In the genomic region with DNA sequence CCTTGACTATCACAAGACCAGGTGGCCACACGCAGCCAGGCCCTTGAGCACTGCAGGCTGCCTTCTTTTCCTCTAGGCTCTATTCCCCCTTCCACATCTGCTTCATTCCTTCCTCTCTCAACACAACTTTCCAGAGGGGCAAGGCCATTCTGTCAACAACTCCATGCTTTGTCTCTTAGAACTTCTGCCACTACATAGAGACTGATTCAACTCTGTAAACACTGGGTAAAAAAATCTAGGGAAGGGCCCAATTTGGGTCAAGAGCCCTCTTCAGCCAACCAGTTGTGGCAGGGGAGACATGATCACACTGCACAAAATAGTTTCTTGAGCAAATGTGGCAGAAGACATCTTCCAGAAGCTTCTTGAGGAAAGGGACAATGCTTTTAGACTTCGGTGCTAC, we compare ENCODE assay signal across 14 cellular contexts. TPM values are rescaled to one million over a fixed set of nuclear protein-coding genes. Genes with fewer than 3 reads are reported as not detected.
DNase-seq lines count a peak whose midpoint lies in the region; ATAC-seq and TF ChIP-seq lines count a peak whose summit lies in the region.
"Had no signal": no experiment of that assay in that cellular context is flagged by ENCODE, and none has a peak within 500 bp of the region (broad histone marks: within the 10 kb centered on the region; RNA-seq: fewer than 3 reads in every experiment).

No MANE protein-coding gene starts in this region.

- H3K4me3 ChIP-seq in WERI-Rb-1 (ENCODE audit: low read depth, low read length) (no peak overlapping the region), mesenchymal stem cell (ENCODE audit: insufficient read depth in 1 of 2, low read depth in 1 of 2, low read length in 2 of 2) (no peak overlapping the region), SJCRH30 (no peak overlapping the region)
- H3K4me3 ChIP-seq: BLaER1, GM23248 had no signal

- peak; percentile 50 for DNase-seq in NCI-H510A treated with DMSO at 0.1 percent for 48 hours (lab: John Stamatoyannopoulos, UW)
- DNase-seq in NCI-H510A (lab: John Stamatoyannopoulos, UW) = no peak
- no peak for DNase-seq in WERI-Rb-1
- DNase-seq in mesenchymal stem cell = no peak
- no peak for DNase-seq in effector CD8-positive, alpha-beta T cell (lab: John Stamatoyannopoulos, UW)
- DNase-seq in SJCRH30 = no peak
- DNase-seq: 8988T; AML-193; Caco-2; CD8-positive, alpha-beta memory T cell; GM23248; H7 had no signal

- H2AK5ac ChIP-seq in mesenchymal stem cell (ENCODE audit: low read length, severe bottlenecking) = peak overlapping the region; percentile 3

- no peak overlapping the region for H2BK5ac ChIP-seq in mesenchymal stem cell (ENCODE audit: low read depth, low read length, poor library complexity, severe bottlenecking)

- H4K91ac ChIP-seq in mesenchymal stem cell (ENCODE audit: low read length) = no peak overlapping the region

- H4K8ac ChIP-seq in mesenchymal stem cell (ENCODE audit: low read length) = no peak overlapping the region

- H3K14ac ChIP-seq in mesenchymal stem cell (ENCODE audit: low read length in 2 of 2) = no peak overlapping the region

- H3K36me3 ChIP-seq in WERI-Rb-1 (no peaks in the 10 kb centered on the region), mesenchymal stem cell (ENCODE audit: control insufficient read depth in 1 of 2, insufficient read depth in 2 of 2, low read depth in 1 of 2, low read length in 2 of 2) (no peaks in the 10 kb centered on the region), SJCRH30 (no peaks in the 10 kb centered on the region)
- H3K36me3 ChIP-seq: BLaER1 had no signal

- H3K27me3 ChIP-seq in WERI-Rb-1 (ENCODE audit: insufficient read depth, low read depth, severe bottlenecking) (no peaks in the 10 kb centered on the region), mesenchymal stem cell (ENCODE audit: control insufficient read depth in 1 of 2, insufficient read depth in 1 of 2, low read length in 2 of 2) (no peaks in the 10 kb centered on the region), SJCRH30 (no peaks in the 10 kb centered on the region)
- H3K27me3 ChIP-seq: BLaER1 had no signal

- H3K79me1 ChIP-seq in mesenchymal stem cell (replicated peaks; ENCODE audit: low read length, poor library complexity, severe bottlenecking) = no peaks in the 10 kb centered on the region

- H3K4me1 ChIP-seq in mesenchymal stem cell (ENCODE audit: control insufficient read depth, insufficient read depth, low read depth, low read length) (peaks cover 2% of the 10 kb centered on the region), SJCRH30 (no peaks in the 10 kb centered on the region)
- H3K4me1 ChIP-seq: BLaER1, Caco-2 had no signal

- WGBS in mesenchymal stem cell = 84% methylated on average over 2 of the region's 2 CpGs

- H3K4me2 ChIP-seq in mesenchymal stem cell (ENCODE audit: low read length, poor library complexity, severe bottlenecking) = no peak overlapping the region
- H3K4me2 ChIP-seq: BLaER1 had no signal

- H3K27ac ChIP-seq in WERI-Rb-1 (peak overlapping the region; percentile 5; the same call in 1 of the 2 replicates), mesenchymal stem cell (ENCODE audit: low read length, poor library complexity, severe bottlenecking) (no peak overlapping the region), SJCRH30 (no peak overlapping the region)
- H3K27ac ChIP-seq: BLaER1, GM23248 had no signal

- H3K23ac ChIP-seq in mesenchymal stem cell (ENCODE audit: low read length in 2 of 2) = no peak overlapping the region

- H3K9me3 ChIP-seq in WERI-Rb-1 (ENCODE audit: severe bottlenecking) = peaks cover 35% of the 10 kb centered on the region
- H3K9me3 ChIP-seq in mesenchymal stem cell (ENCODE audit: control insufficient read depth, low read length) = peaks cover 28% of the 10 kb centered on the region
- no peaks in the 10 kb centered on the region for H3K9me3 ChIP-seq in SJCRH30 (replicated peaks)

- TF ChIP-seq CTCF in WERI-Rb-1 (IDR thresholded peaks at IDR 0.05; ENCODE audit: low read depth, low read length) = no peak

- no peak overlapping the region for H3K4ac ChIP-seq in mesenchymal stem cell (ENCODE audit: low read depth in 1 of 2, low read length in 2 of 2)

- H2BK15ac ChIP-seq in mesenchymal stem cell (ENCODE audit: low read depth, poor library complexity, severe bottlenecking) = no peak overlapping the region

- no peak overlapping the region for H2BK12ac ChIP-seq in mesenchymal stem cell (ENCODE audit: low read length in 2 of 2)

- no peak overlapping the region for H3K9ac ChIP-seq in mesenchymal stem cell (ENCODE audit: low read length)
- H3K9ac ChIP-seq: BLaER1, GM23248 had no signal

- no peak for ATAC-seq in HG03354 (IDR thresholded peaks at IDR 0.05; ENCODE audit: poor library complexity, severe bottlenecking, unreplicated experiment)

- H3K18ac ChIP-seq in mesenchymal stem cell (ENCODE audit: low read depth in 1 of 2, low read length in 2 of 2) = no peak overlapping the region

- no peak overlapping the region for H2BK120ac ChIP-seq in mesenchymal stem cell (ENCODE audit: low read depth, low read length)

- no peak overlapping the region for H2AFZ ChIP-seq in mesenchymal stem cell (ENCODE audit: low read depth, low read length)
- H2AFZ ChIP-seq: GM23248 had no signal

RNA-seq across cellular contexts. Expression of gene ATPSCKMT, which starts 55.6 kb away (rescaled TPM):
- polyA plus RNA-seq in mesenchymal stem cell (2013, experiment 1 of 2) = 14.0 TPM
- polyA plus RNA-seq in mesenchymal stem cell (2013, experiment 2 of 2) = 14.3 TPM
- 13.8 and 15.8 TPM in 2 replicates for total RNA-seq in SJCRH30 (2014; rRNA removed; shearing (Covaris generic))

RNA-seq across cellular contexts. Expression of gene CCT5, which starts 56.0 kb away (rescaled TPM):
- polyA plus RNA-seq in mesenchymal stem cell (2013, experiment 1 of 2) = 121 TPM
- 123 TPM for polyA plus RNA-seq in mesenchymal stem cell (2013, experiment 2 of 2)
- 397 and 405 TPM in 2 replicates for total RNA-seq in SJCRH30 (2014; rRNA removed; shearing (Covaris generic))
